In the genomic region with DNA sequence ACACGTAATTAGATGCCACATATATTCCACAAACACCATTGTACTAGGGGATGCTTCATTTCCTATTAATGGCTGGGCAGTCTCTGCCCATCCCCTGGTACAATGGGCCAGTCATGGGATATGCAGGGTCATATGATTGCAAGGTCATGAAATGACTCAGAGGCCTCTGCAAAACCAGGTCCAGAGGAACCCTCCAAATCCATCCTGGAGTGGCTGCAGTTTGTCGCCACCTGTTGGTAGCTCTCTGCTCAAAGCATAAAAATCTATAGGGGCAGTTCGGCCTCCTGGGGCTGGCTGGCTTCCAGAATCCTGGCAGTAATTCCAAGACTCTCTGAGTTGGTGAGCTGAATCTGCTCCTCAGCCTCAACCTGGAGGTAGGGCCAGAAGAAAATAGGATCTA, we compare ENCODE assay signal across 8 cellular contexts. TPM values are rescaled to one million over a fixed set of nuclear protein-coding genes. Genes with fewer than 3 reads are reported as not detected.
DNase-seq lines count a peak whose midpoint lies in the region; ATAC-seq and TF ChIP-seq lines count a peak whose summit lies in the region.

No MANE protein-coding gene starts in this region.

- no peaks in the 10 kb centered on the region for H3K4me1 ChIP-seq in GM23338 (ENCODE audit: insufficient read depth)

- no peaks in the 10 kb centered on the region for H3K79me2 ChIP-seq in GM23338 (replicated peaks; ENCODE audit: insufficient read depth)

- H3K36me3 ChIP-seq in GM23338 (ENCODE audit: insufficient read depth) = no peaks in the 10 kb centered on the region

- H3K27ac Mint-ChIP-seq in GM23338 = no peak overlapping the region

- no peaks in the 10 kb centered on the region for H4K20me1 ChIP-seq in GM23338 (replicated peaks; ENCODE audit: insufficient read depth)

- no peak overlapping the region for H3K4me3 ChIP-seq in GM23338
- no peak overlapping the region for H3K4me3 ChIP-seq in fibroblast of mammary gland (ENCODE audit: control insufficient read depth, low read depth, low read length)

- H3K9me2 ChIP-seq in GM23338 (ENCODE audit: insufficient read depth) = no peaks in the 10 kb centered on the region

- H2AFZ ChIP-seq in GM23338 = no peak overlapping the region

- no peaks in the 10 kb centered on the region for H3K27me3 ChIP-seq in GM23338 (ENCODE audit: insufficient read depth)

- H3K27me3 Mint-ChIP-seq in GM23338 (ENCODE audit: insufficient read depth, low read depth, poor library complexity) = no peaks in the 10 kb centered on the region

- H3K4me2 ChIP-seq in GM23338 = no peak overlapping the region

- H3K27ac ChIP-seq in 22Rv1 (no peak overlapping the region), GM23338 (ENCODE audit: low read depth) (no peak overlapping the region)

- peak; percentile 35 for DNase-seq in GM23338 (ENCODE audit: low spot score)
- DNase-seq in activated CD4-positive, alpha-beta T cell treated with anti-CD3 and anti-CD28 coated beads for 48 hours = peak; percentile 38
- peak; percentile 37 for DNase-seq in fibroblast of mammary gland (ENCODE audit: low read depth)
- peak; percentile 0 for DNase-seq in stimulated activated CD8-positive, alpha-beta memory T cell treated with anti-CD3 and anti-CD28 coated beads, Interleukin-15, amount 100 ng/mL, for 24 hours (ENCODE audit: low read depth)
- no peak for DNase-seq in NCI-H345 treated with DMSO at 0.1 percent for 48 hours (lab: John Stamatoyannopoulos, UW; ENCODE audit: unreplicated experiment)
- no peak for DNase-seq in KG1 (lab: John Stamatoyannopoulos, UW)
- DNase-seq in NCI-H1092 (lab: John Stamatoyannopoulos, UW) = no peak

- no peaks in the 10 kb centered on the region; the same call in 2 of the 3 replicates for H3K9me3 Mint-ChIP-seq in GM23338

- TF ChIP-seq CTCF in 22Rv1 (IDR thresholded peaks at IDR 0.05) (peak; percentile 72), GM23338 (conservative IDR thresholded peaks at IDR 0.05; ENCODE audit: low read depth in 2 of 2) (peak; percentile 56 to 68), fibroblast of mammary gland (conservative IDR thresholded peaks at IDR 0.05; ENCODE audit: control insufficient read depth, insufficient read depth, low read depth, low read length) (peak; percentile 33)

- no peak for ATAC-seq in GM23338

- H3K36me3 Mint-ChIP-seq in GM23338 (ENCODE audit: low read depth) = peaks cover 4% of the 10 kb centered on the region; the same call in 1 of the 3 replicates

- H3F3A ChIP-seq in GM23338 (replicated peaks; ENCODE audit: low read depth) = no peaks in the 10 kb centered on the region

- H3K4me3 Mint-ChIP-seq in GM23338 = no peak overlapping the region

- H3K4me1 Mint-ChIP-seq in GM23338 = no peaks in the 10 kb centered on the region

TF ChIP-seq in GM23338, 12 proteins besides CTCF, POLR2A, EP300 and RAD21 (continues in another document):
- TF ChIP-seq JUNB (IDR thresholded peaks at IDR 0.05; ENCODE audit: unreplicated experiment) (no peak), EZH2phosphoT487 (IDR thresholded peaks at IDR 0.05; ENCODE audit: unreplicated experiment) (no peak), POLR2AphosphoS5 (IDR thresholded peaks at IDR 0.05; ENCODE audit: low read depth) (no peak), NANOG (IDR thresholded peaks at IDR 0.05; ENCODE audit: borderline replicate concordance) (no peak), CREB1 (CRISPR knock-in tag; IDR thresholded peaks at IDR 0.05; ENCODE audit: low read depth) (no peak)
- TF ChIP-seq, protein P1, sequence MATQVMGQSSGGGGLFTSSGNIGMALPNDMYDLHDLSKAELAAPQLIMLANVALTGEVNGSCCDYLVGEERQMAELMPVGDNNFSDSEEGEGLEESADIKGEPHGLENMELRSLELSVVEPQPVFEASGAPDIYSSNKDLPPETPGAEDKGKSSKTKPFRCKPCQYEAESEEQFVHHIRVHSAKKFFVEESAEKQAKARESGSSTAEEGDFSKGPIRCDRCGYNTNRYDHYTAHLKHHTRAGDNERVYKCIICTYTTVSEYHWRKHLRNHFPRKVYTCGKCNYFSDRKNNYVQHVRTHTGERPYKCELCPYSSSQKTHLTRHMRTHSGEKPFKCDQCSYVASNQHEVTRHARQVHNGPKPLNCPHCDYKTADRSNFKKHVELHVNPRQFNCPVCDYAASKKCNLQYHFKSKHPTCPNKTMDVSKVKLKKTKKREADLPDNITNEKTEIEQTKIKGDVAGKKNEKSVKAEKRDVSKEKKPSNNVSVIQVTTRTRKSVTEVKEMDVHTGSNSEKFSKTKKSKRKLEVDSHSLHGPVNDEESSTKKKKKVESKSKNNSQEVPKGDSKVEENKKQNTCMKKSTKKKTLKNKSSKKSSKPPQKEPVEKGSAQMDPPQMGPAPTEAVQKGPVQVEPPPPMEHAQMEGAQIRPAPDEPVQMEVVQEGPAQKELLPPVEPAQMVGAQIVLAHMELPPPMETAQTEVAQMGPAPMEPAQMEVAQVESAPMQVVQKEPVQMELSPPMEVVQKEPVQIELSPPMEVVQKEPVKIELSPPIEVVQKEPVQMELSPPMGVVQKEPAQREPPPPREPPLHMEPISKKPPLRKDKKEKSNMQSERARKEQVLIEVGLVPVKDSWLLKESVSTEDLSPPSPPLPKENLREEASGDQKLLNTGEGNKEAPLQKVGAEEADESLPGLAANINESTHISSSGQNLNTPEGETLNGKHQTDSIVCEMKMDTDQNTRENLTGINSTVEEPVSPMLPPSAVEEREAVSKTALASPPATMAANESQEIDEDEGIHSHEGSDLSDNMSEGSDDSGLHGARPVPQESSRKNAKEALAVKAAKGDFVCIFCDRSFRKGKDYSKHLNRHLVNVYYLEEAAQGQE (IDR thresholded peaks at IDR 0.05; ENCODE audit: unreplicated experiment) = no peak
- TF ChIP-seq, protein P2, sequence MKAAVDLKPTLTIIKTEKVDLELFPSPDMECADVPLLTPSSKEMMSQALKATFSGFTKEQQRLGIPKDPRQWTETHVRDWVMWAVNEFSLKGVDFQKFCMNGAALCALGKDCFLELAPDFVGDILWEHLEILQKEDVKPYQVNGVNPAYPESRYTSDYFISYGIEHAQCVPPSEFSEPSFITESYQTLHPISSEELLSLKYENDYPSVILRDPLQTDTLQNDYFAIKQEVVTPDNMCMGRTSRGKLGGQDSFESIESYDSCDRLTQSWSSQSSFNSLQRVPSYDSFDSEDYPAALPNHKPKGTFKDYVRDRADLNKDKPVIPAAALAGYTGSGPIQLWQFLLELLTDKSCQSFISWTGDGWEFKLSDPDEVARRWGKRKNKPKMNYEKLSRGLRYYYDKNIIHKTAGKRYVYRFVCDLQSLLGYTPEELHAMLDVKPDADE (IDR thresholded peaks at IDR 0.05) = no peak

RNA-seq across cellular contexts. Expression of a gene that starts 22.9 kb away (rescaled TPM):
- total RNA-seq in GM23338 (2014; rRNA removed; shearing (Covaris generic)) = 21.9 and 22.4 TPM in 2 replicates
- polyA plus RNA-seq in GM23338 (2016; fragmentation: Nextera tagmentation; extraction: Ambion mirVana) = 16.1 and 17.2 TPM in 2 replicates

RNA-seq across cellular contexts. Expression of a gene that starts 23.4 kb away (rescaled TPM):
- 1.4 and 1.7 TPM in 2 replicates for total RNA-seq in GM23338 (2014; rRNA removed; shearing (Covaris generic))
- 0.44 and 0.47 TPM in 2 replicates for polyA plus RNA-seq in GM23338 (2016; fragmentation: Nextera tagmentation; extraction: Ambion mirVana)

Comparison
In these comparisons a context has a peak if more than half of its experiments do, and no peak if none do; other contexts are left out.
1. DNase-seq: peak in GM23338 (single experiment), activated CD4-positive, alpha-beta T cell treated with anti-CD3 and anti-CD28 coated beads for 48 hours (single experiment), fibroblast of mammary gland (single experiment) and stimulated activated CD8-positive, alpha-beta memory T cell treated with anti-CD3 and anti-CD28 coated beads, Interleukin-15, amount 100 ng/mL, for 24 hours (single experiment); none in NCI-H345 treated with DMSO at 0.1 percent for 48 hours (single experiment), KG1 (single experiment) and NCI-H1092 (single experiment).
2. Peak in every context shown above with its lines, with median percentiles within 50 percentile points of each other: CTCF ChIP-seq.